Comparison of ENCODE assay signal across 30 cellular contexts in the genomic region with DNA sequence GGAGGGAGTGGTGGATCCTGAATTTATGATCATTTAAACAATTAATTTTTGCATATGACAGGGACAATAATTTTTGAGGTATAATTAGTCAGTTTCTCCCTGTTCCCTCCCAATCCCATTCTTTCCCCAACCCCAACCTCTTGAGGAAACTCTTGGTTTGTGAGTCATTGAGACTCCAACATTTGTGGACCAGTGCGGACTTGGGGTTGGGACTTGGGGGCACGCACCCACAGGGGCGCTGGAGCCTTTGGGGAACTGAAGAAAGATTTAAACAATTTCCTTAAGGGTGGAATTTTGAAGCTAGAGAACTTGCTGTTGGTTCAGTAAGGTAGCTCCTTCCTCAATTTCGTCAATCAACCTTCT. TPM values are rescaled to one million over a fixed set of nuclear protein-coding genes. Genes with fewer than 3 reads are reported as not detected.
A peak's percentile ranks its signal among the peaks of the same experiment; 100 is the strongest.
DNase-seq lines count a peak whose midpoint lies in the region; ATAC-seq and TF ChIP-seq lines count a peak whose summit lies in the region.
"Had no signal": no experiment of that assay in that cellular context is flagged by ENCODE, and none has a peak within 500 bp of the region (broad histone marks: within the 10 kb centered on the region; RNA-seq: fewer than 3 reads in every experiment).

No MANE protein-coding gene starts in this region.

- BruUV-seq in PC-9 (replicated peaks; lab: Mats Ljungman, UMichigan): no TSS peak

- ATAC-seq in GM18867 (IDR thresholded peaks at IDR 0.05; ENCODE audit: unreplicated experiment): no peak
- ATAC-seq in GM21723 (IDR thresholded peaks at IDR 0.05; ENCODE audit: unreplicated experiment): no peak
- ATAC-seq: effector memory CD8-positive, alpha-beta T cell had no signal

- H2AFZ ChIP-seq in PC-9: no peak overlapping the region
- H2AFZ ChIP-seq in neural progenitor cell (replicated peaks): no peak overlapping the region

- H3K4me3 ChIP-seq in PC-9: no peak overlapping the region
- no peak overlapping the region for H3K4me3 ChIP-seq in neural progenitor cell
- H3K4me3 ChIP-seq: cardiac muscle cell, left ventricle myocardium inferior, SJSA1, suprapubic skin, upper lobe of right lung had no signal

- H3K9ac ChIP-seq in neural progenitor cell: no peak overlapping the region

- H3K36me3 ChIP-seq in PC-9 (ENCODE audit: low read depth): no peaks in the 10 kb centered on the region
- H3K36me3 ChIP-seq in neural progenitor cell: no peaks in the 10 kb centered on the region
- H3K36me3 ChIP-seq: cardiac muscle cell, left ventricle myocardium inferior, SJSA1, suprapubic skin, upper lobe of right lung, WERI-Rb-1 had no signal

- intact Hi-C loops in PC-9 (cut with micrococcal nuclease; ENCODE audit: unreplicated experiment): no loop called here

- no peak for TF ChIP-seq CTCF in PC-9 (conservative IDR thresholded peaks at IDR 0.05)
- TF ChIP-seq CTCF in chondrocyte (IDR thresholded peaks at IDR 0.05): no peak
- no peak for TF ChIP-seq CTCF in neural progenitor cell (IDR thresholded peaks at IDR 0.05)

- DNase-seq in ACHN (peak; percentile 62), PC-9 (no peak), chondrocyte (ENCODE audit: low spot score) (peak; percentile 21), neural progenitor cell (ENCODE audit: low spot score) (no peak), GM19240 (ENCODE audit: insufficient read length, low spot score) (no peak)
- DNase-seq in stimulated activated CD8-positive, alpha-beta memory T cell treated with anti-CD3 and anti-CD28 coated beads, Interleukin-4, amount 100 ng/mL, for 48 hours: no peak
- DNase-seq: activated CD4-positive, alpha-beta T cell treated with anti-CD3 and anti-CD28 coated beads for 4 hours; CD4-positive, alpha-beta T cell; cortex of kidney; DMS79 treated with DMSO at 0.1 percent for 48 hours; effector memory CD8-positive, alpha-beta T cell; erythroblast; Kasumi-1; MV-4-11; NCI-H1436 treated with DMSO at 0.1 percent for 48 hours; NCI-H774; RPMI8226; stimulated activated CD4-positive, alpha-beta T cell treated with anti-CD3 and anti-CD28 coated beads, Interleukin-12 subunit alpha, Interleukin-12 subunit beta, amount 100 ng/mL, for 4 hours; stimulated activated CD4-positive, alpha-beta T cell treated with anti-CD3 and anti-CD28 coated beads, Interleukin-4, amount 100 ng/mL, for 24 hours; T-helper 9 cell; upper lobe of right lung; WERI-Rb-1 had no signal

- no peaks in the 10 kb centered on the region for H4K20me1 ChIP-seq in PC-9 (ENCODE audit: insufficient read depth)
- no peaks in the 10 kb centered on the region for H4K20me1 ChIP-seq in neural progenitor cell (ENCODE audit: low read depth)

- peaks cover 40% of the 10 kb centered on the region for H3F3A ChIP-seq in PC-9 (ENCODE audit: insufficient read depth, low read depth)
- H3F3A ChIP-seq in neural progenitor cell (ENCODE audit: low read depth): peaks cover 5% of the 10 kb centered on the region

- no peak overlapping the region for H3K4me3 Mint-ChIP-seq in chondrocyte (ENCODE audit: unreplicated experiment)
- no peak overlapping the region for H3K4me3 Mint-ChIP-seq in neural progenitor cell
- H3K4me3 Mint-ChIP-seq: activated naive CD4-positive, alpha-beta T cell treated with anti-CD3 and anti-CD28 coated beads, Interleukin-2, amount 50 U/mL, for 24 hours; CD4-positive, alpha-beta T cell; effector memory CD8-positive, alpha-beta T cell had no signal

- H3K79me2 ChIP-seq in PC-9 (ENCODE audit: low read depth) (no peaks in the 10 kb centered on the region), neural progenitor cell (ENCODE audit: low read depth) (no peaks in the 10 kb centered on the region)

- CTCF ChIA-PET in PC-9 (lab: Charles Lee): no interaction called here

- H3K27ac Mint-ChIP-seq in chondrocyte (ENCODE audit: unreplicated experiment): peak overlapping the region; percentile 85
- no peak overlapping the region for H3K27ac Mint-ChIP-seq in neural progenitor cell
- H3K27ac Mint-ChIP-seq: activated naive CD4-positive, alpha-beta T cell treated with anti-CD3 and anti-CD28 coated beads, Interleukin-2, amount 50 U/mL, for 24 hours; CD4-positive, alpha-beta T cell; effector memory CD8-positive, alpha-beta T cell had no signal

- H3K27me3 ChIP-seq in PC-9 (ENCODE audit: insufficient read depth, low read depth): no peaks in the 10 kb centered on the region
- H3K27me3 ChIP-seq in neural progenitor cell: no peaks in the 10 kb centered on the region
- H3K27me3 ChIP-seq: cardiac muscle cell, SJSA1, suprapubic skin, upper lobe of right lung had no signal

- POLR2A ChIA-PET in PC-9 (lab: Charles Lee; ENCODE audit: unreplicated experiment): no interaction called here

- in situ Hi-C loops in ACHN (cut with HindIII; ENCODE audit: low pct_ligation_motif_present, low pct_unique_long_range_greater_than_20kb, low sequenced_read_pairs): no loop called here

- peaks cover 41% of the 10 kb centered on the region for H3K4me1 ChIP-seq in PC-9 (replicated peaks; ENCODE audit: insufficient read depth)
- peaks cover 22% of the 10 kb centered on the region for H3K4me1 ChIP-seq in neural progenitor cell
- H3K4me1 ChIP-seq: upper lobe of right lung had no signal

- H3K9me3 ChIP-seq in PC-9 (ENCODE audit: insufficient read depth, low read depth) (no peaks in the 10 kb centered on the region), neural progenitor cell (ENCODE audit: low read depth) (no peaks in the 10 kb centered on the region)
- H3K9me3 ChIP-seq: left ventricle myocardium inferior, SJSA1, suprapubic skin, upper lobe of right lung had no signal

- H3K36me3 Mint-ChIP-seq in chondrocyte (ENCODE audit: low read depth): no peaks in the 10 kb centered on the region
- no peaks in the 10 kb centered on the region for H3K36me3 Mint-ChIP-seq in neural progenitor cell
- H3K36me3 Mint-ChIP-seq: activated naive CD4-positive, alpha-beta T cell treated with anti-CD3 and anti-CD28 coated beads, Interleukin-2, amount 50 U/mL, for 24 hours had no signal

- H3K27me3 Mint-ChIP-seq in chondrocyte (ENCODE audit: low read depth): no peaks in the 10 kb centered on the region
- H3K27me3 Mint-ChIP-seq in neural progenitor cell (ENCODE audit: insufficient read depth, low read depth): peaks cover 4% of the 10 kb centered on the region
- H3K27me3 Mint-ChIP-seq: activated naive CD4-positive, alpha-beta T cell treated with anti-CD3 and anti-CD28 coated beads, Interleukin-2, amount 50 U/mL, for 24 hours; CD4-positive, alpha-beta T cell; effector memory CD8-positive, alpha-beta T cell; progenitor cell of endocrine pancreas had no signal

- H3K4me1 Mint-ChIP-seq in chondrocyte (ENCODE audit: low read depth) (peaks cover 38% of the 10 kb centered on the region), neural progenitor cell (peaks cover 28% of the 10 kb centered on the region)

- no peaks in the 10 kb centered on the region for H3K9me3 Mint-ChIP-seq in chondrocyte (ENCODE audit: low read depth)
- H3K9me3 Mint-ChIP-seq in neural progenitor cell: no peaks in the 10 kb centered on the region
- H3K9me3 Mint-ChIP-seq: activated naive CD4-positive, alpha-beta T cell treated with anti-CD3 and anti-CD28 coated beads, Interleukin-2, amount 50 U/mL, for 24 hours; CD4-positive, alpha-beta T cell; effector memory CD8-positive, alpha-beta T cell had no signal

- peak overlapping the region; percentile 47; the same call in 1 of the 2 replicates for H3K27ac ChIP-seq in PC-9
- no peak overlapping the region for H3K27ac ChIP-seq in neural progenitor cell
- H3K27ac ChIP-seq: cardiac muscle cell, SJSA1, suprapubic skin, upper lobe of right lung, WERI-Rb-1 had no signal

- no peaks in the 10 kb centered on the region for H3K9me2 ChIP-seq in PC-9 (ENCODE audit: insufficient read depth)

- H3K4me2 ChIP-seq in PC-9 (peak overlapping the region; percentile 35; the same call in 1 of the 2 replicates), neural progenitor cell (peak overlapping the region; percentile 42)

RNA-seq across cellular contexts. Expression of a gene that starts 17.4 kb away (rescaled TPM):
- 19.5 and 21.8 TPM in 2 replicates for total RNA-seq in PC-9 (2021)
- total RNA-seq in chondrocyte: 2.1 to 4.0 TPM (median 2.8 TPM) in 3 replicates
- 18.8 and 87.2 TPM in 2 replicates for total RNA-seq in neural progenitor cell (ENCODE audit: low replicate concordance)

RNA-seq across cellular contexts. Expression of a gene that starts 52.4 kb away (rescaled TPM):
- total RNA-seq in PC-9 (2021) (38.6 and 40.2 TPM in 2 replicates), chondrocyte (34.8 to 40.1 TPM (median 39.7 TPM) in 3 replicates), neural progenitor cell (ENCODE audit: low replicate concordance) (55.1 and 56.4 TPM in 2 replicates)

Comparison
In these comparisons a context has a peak if more than half of its experiments do, and no peak if none do; other contexts are left out.
1. DNase-seq: peak in ACHN (single experiment) and chondrocyte (single experiment); none in PC-9 (0 of 2), neural progenitor cell (single experiment), stimulated activated CD8-positive, alpha-beta memory T cell treated with anti-CD3 and anti-CD28 coated beads, Interleukin-4, amount 100 ng/mL, for 48 hours (single experiment) and GM19240 (single experiment).